Comparison of ENCODE assay signal across 9 cellular contexts in the genomic region with DNA sequence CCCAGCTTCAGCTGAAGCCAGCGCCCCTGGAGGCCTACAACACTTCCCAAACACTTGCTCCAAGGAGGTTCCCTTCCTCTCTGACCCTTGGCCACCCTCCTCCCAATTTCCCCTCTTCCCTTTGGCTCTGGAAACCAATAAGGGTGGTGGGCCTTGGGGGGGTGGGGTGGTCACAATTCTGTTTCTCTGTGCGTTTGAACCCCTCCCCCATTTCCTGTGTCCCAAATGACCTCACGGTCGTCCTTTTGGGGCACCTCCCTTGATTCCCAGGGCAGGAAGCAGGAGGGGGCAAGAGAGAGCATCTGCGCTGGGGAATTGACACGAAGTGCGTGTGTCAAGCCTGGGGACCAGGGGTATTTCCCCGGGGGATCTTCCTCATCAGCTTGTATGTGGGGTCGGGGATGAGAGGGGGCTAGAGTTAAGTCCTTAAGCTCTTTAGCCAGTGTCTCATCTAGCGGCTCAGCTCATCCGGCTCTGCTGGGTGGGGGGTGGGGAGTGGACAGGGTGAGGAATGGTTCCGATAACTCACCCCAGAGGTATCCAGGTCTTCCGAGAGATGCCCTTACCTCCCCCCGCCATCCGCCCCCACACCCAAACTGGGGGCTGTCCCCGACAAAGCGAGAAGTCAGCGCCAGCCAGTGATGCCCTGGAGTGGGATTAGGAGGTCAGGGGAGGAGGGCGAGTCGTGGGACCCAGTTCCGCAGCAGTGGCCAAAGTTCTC. TPM values are rescaled to one million over a fixed set of nuclear protein-coding genes. Genes with fewer than 3 reads are reported as not detected.
DNase-seq lines count a peak whose midpoint lies in the region; ATAC-seq and TF ChIP-seq lines count a peak whose summit lies in the region.
"Had no signal": no experiment of that assay in that cellular context is flagged by ENCODE, and none has a peak within 500 bp of the region (broad histone marks: within the 10 kb centered on the region; RNA-seq: fewer than 3 reads in every experiment).

No MANE protein-coding gene starts in this region.

- H3K4me1 ChIP-seq in ES-I3 (ENCODE audit: insufficient read depth, low read length): peaks cover 16% of the 10 kb centered on the region
- peaks cover 36% of the 10 kb centered on the region for H3K4me1 ChIP-seq in neural progenitor cell

- H3K9me3 Mint-ChIP-seq in neural progenitor cell: no peaks in the 10 kb centered on the region
- H3K9me3 Mint-ChIP-seq: activated naive CD4-positive, alpha-beta T cell treated with anti-CD3 and anti-CD28 coated beads, Interleukin-2, amount 50 U/mL, for 72 hours had no signal

- H3K9ac ChIP-seq in ES-I3 (ENCODE audit: low read depth, low read length) (peak overlapping the region; percentile 45; the same call in 1 of the 2 replicates), neural progenitor cell (no peak overlapping the region)

- H4K20me1 ChIP-seq in neural progenitor cell (ENCODE audit: low read depth): peaks cover 63% of the 10 kb centered on the region

- H3K4me3 Mint-ChIP-seq in neural progenitor cell: peak overlapping the region; percentile 78

- no peak overlapping the region for H3K27ac ChIP-seq in neural progenitor cell

- no peak overlapping the region for H3K27ac Mint-ChIP-seq in neural progenitor cell
- H3K27ac Mint-ChIP-seq: activated naive CD4-positive, alpha-beta T cell treated with anti-CD3 and anti-CD28 coated beads, Interleukin-2, amount 50 U/mL, for 72 hours had no signal

- peaks cover 49% of the 10 kb centered on the region for H3K27me3 Mint-ChIP-seq in neural progenitor cell (ENCODE audit: insufficient read depth, low read depth)

- peaks cover 41% of the 10 kb centered on the region for H3F3A ChIP-seq in neural progenitor cell (ENCODE audit: low read depth)

- POLR2A ChIA-PET in HEK293T (lab: Yijun Ruan, JAX): interaction anchor here (1.0 to 1.3 kb wide), 2 partner anchors 23 to 115 kb away, joined by 3 to 5 read pairs; no protein-coding TSS in a partner anchor

- no peaks in the 10 kb centered on the region for H3K79me2 ChIP-seq in neural progenitor cell (ENCODE audit: low read depth)

- peaks cover 66% of the 10 kb centered on the region for H3K27me3 ChIP-seq in neural progenitor cell

- DNase-seq in HT-29 (ENCODE audit: low spot score) (peak; percentile 34), ecto neural progenitor cell (ENCODE audit: low spot score) (peak; percentile 52), neural progenitor cell (ENCODE audit: low spot score) (peak; percentile 58), HEK293T (ENCODE audit: extremely low spot score) (no peak)
- no peak for DNase-seq in effector CD4-positive, alpha-beta T cell

- ATAC-seq in GM18868 (IDR thresholded peaks at IDR 0.05; ENCODE audit: unreplicated experiment) (no peak), GM19035 (IDR thresholded peaks at IDR 0.05; ENCODE audit: unreplicated experiment) (no peak)

- TF ChIP-seq CTCF in neural progenitor cell (IDR thresholded peaks at IDR 0.05): peak; percentile 24

- no peak overlapping the region for H2AFZ ChIP-seq in neural progenitor cell (replicated peaks)

- H3K9me3 ChIP-seq in ES-I3 (ENCODE audit: control insufficient read depth, insufficient read depth, low read length): no peaks in the 10 kb centered on the region
- no peaks in the 10 kb centered on the region for H3K9me3 ChIP-seq in neural progenitor cell (ENCODE audit: low read depth)

- H3K4me2 ChIP-seq in neural progenitor cell: peak overlapping the region; percentile 84

- peaks cover 36% of the 10 kb centered on the region for H3K4me1 Mint-ChIP-seq in neural progenitor cell

- CTCF ChIA-PET in HEK293T (lab: Yijun Ruan, JAX): interaction anchor here (0.6 to 2.0 kb wide), 6 partner anchors 12 to 92 kb away, joined by 3 to 8 read pairs (median 4); no protein-coding TSS in a partner anchor

- H3K36me3 ChIP-seq in ES-I3 (ENCODE audit: insufficient read depth, low read length) (peaks cover 4% of the 10 kb centered on the region; the same call in 1 of the 2 replicates), neural progenitor cell (no peaks in the 10 kb centered on the region)

- H3K36me3 Mint-ChIP-seq in neural progenitor cell: peaks cover 10% of the 10 kb centered on the region
- H3K36me3 Mint-ChIP-seq: activated naive CD4-positive, alpha-beta T cell treated with anti-CD3 and anti-CD28 coated beads, Interleukin-2, amount 50 U/mL, for 72 hours had no signal

- H3K4me3 ChIP-seq in neural progenitor cell: peak overlapping the region; percentile 49

TF ChIP-seq in HEK293T, 16 proteins besides CTCF, POLR2A, EP300 and RAD21:
- TF ChIP-seq NFRKB (IDR thresholded peaks at IDR 0.05) (no peak), SP1 (IDR thresholded peaks at IDR 0.05) (no peak), CTBP1 (IDR thresholded peaks at IDR 0.05; ENCODE audit: borderline replicate concordance) (no peak)
- TF ChIP-seq, protein P1, sequence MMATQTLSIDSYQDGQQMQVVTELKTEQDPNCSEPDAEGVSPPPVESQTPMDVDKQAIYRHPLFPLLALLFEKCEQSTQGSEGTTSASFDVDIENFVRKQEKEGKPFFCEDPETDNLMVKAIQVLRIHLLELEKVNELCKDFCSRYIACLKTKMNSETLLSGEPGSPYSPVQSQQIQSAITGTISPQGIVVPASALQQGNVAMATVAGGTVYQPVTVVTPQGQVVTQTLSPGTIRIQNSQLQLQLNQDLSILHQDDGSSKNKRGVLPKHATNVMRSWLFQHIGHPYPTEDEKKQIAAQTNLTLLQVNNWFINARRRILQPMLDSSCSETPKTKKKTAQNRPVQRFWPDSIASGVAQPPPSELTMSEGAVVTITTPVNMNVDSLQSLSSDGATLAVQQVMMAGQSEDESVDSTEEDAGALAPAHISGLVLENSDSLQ (IDR thresholded peaks at IDR 0.05): no peak

RNA-seq across cellular contexts. Expression of a gene that starts 0.6 kb away (rescaled TPM):
- 31.1 and 38.2 TPM in 2 replicates for total RNA-seq in HT-29 (2014; rRNA removed; shearing (Covaris generic))
- 0.26 and 0.81 TPM in 2 replicates for total RNA-seq in neural progenitor cell (ENCODE audit: low replicate concordance)

RNA-seq across cellular contexts. Expression of a gene that starts 9.4 kb away (rescaled TPM):
- total RNA-seq in HT-29 (2014; rRNA removed; shearing (Covaris generic)): 137 and 149 TPM in 2 replicates
- not detected in 2 replicates for total RNA-seq in neural progenitor cell (ENCODE audit: low replicate concordance)
- total RNA-seq: activated naive CD4-positive, alpha-beta T cell treated with anti-CD3 and anti-CD28 coated beads, Interleukin-2, amount 50 U/mL, for 72 hours had no signal

RNA-seq across cellular contexts. Expression of a gene that starts 21.7 kb away (rescaled TPM):
- 9.9 and 12.4 TPM in 2 replicates for total RNA-seq in HT-29 (2014; rRNA removed; shearing (Covaris generic))
- 0.39 and 7.5 TPM in 2 replicates for total RNA-seq in neural progenitor cell (ENCODE audit: low replicate concordance)

RNA-seq across cellular contexts. Expression of a gene that starts 38.7 kb away (rescaled TPM):
- total RNA-seq in HT-29 (2014; rRNA removed; shearing (Covaris generic)): 24.2 and 27.5 TPM in 2 replicates
- 35.8 and 41.9 TPM in 2 replicates for total RNA-seq in neural progenitor cell (ENCODE audit: low replicate concordance)

Comparison
In these comparisons a context has a peak if more than half of its experiments do, and no peak if none do; other contexts are left out.
1. DNase-seq: peak in HT-29 (single experiment), ecto neural progenitor cell (single experiment) and neural progenitor cell (single experiment); none in effector CD4-positive, alpha-beta T cell (single experiment) and HEK293T (single experiment).
2. RNA of a gene that starts 0.6 kb away (total RNA-seq): 31.1 to 38.2 TPM in HT-29; 0.26 to 0.81 TPM in neural progenitor cell; every median in the first group is over 10 times any median in the second.
3. RNA of a gene that starts 9.4 kb away (total RNA-seq): 137 to 149 TPM in HT-29; not detected in neural progenitor cell; every median in the first group is over 100 times any median in the second.